Comparison of ENCODE assay signal across 15 cellular contexts in genomic region chr7:43314379-43315158, GRCh38.
DNase-seq lines count a peak whose midpoint lies in the region; ATAC-seq, FAIRE-seq and TF ChIP-seq lines count a peak whose summit lies in the region.
"Had no signal": no experiment of that assay in that cellular context is flagged by ENCODE, and none has a peak within 500 bp of the region (broad histone marks: within the 10 kb centered on the region; RNA-seq: fewer than 3 reads in every experiment).

No MANE protein-coding gene starts in this region.

- H3K4me3 ChIP-seq in mammary epithelial cell (replicated peaks in 1 of 3; ENCODE audit: insufficient read depth in 1 of 3, low read depth in 2 of 3, low read length in 3 of 3): no peak overlapping the region
- H3K4me3 ChIP-seq in breast epithelium: no peak overlapping the region
- H3K4me3 ChIP-seq: HAP-1, stomach had no signal

- no peaks in the 10 kb centered on the region for H3K36me3 Mint-ChIP-seq in activated T-helper 17 cell treated with anti-CD3 and anti-CD28 coated beads, Interleukin-2, amount 50 U/mL, for 72 hours (ENCODE audit: low read depth)
- no peaks in the 10 kb centered on the region for H3K36me3 Mint-ChIP-seq in stimulated activated effector memory CD8-positive, alpha-beta T cell treated with anti-CD3 and anti-CD28 coated beads, Interleukin-12 subunit alpha, Interleukin-12 subunit beta, amount 100 ng/mL, for 72 hours

- no peaks in the 10 kb centered on the region for H3K79me2 ChIP-seq in mammary epithelial cell (ENCODE audit: insufficient read depth, low read length)

- no peaks in the 10 kb centered on the region for H3K27me3 ChIP-seq in mammary epithelial cell (ENCODE audit: insufficient read depth, low read length)
- no peaks in the 10 kb centered on the region for H3K27me3 ChIP-seq in breast epithelium
- H3K27me3 ChIP-seq: stomach had no signal

- dilution Hi-C loops in mammary epithelial cell (cut with HindIII; ENCODE audit: low sequenced_read_pairs): no loop called here

- peaks cover 8% of the 10 kb centered on the region for H3K27me3 Mint-ChIP-seq in activated T-helper 17 cell treated with anti-CD3 and anti-CD28 coated beads, Interleukin-2, amount 50 U/mL, for 72 hours

- intact Hi-C loops in mammary epithelial cell (cut with micrococcal nuclease) (loop anchor here (1.0 to 2.0 kb wide), 2 partner anchors 126 to 140 kb away; no protein-coding TSS in a partner anchor), breast epithelium (cut with DNase I; ENCODE audit: low total_unique reads) (loop anchor here (10.0 kb wide), 1 partner anchor 950 kb away; no protein-coding TSS in a partner anchor), Right ventricle myocardium inferior (cut with DNase I) (no loop called here)

- TF ChIP-seq POLR2A in breast epithelium (IDR thresholded peaks at IDR 0.05): no peak

- no peaks in the 10 kb centered on the region for H3K4me1 ChIP-seq in mammary epithelial cell (ENCODE audit: insufficient read depth, low read length)
- H3K4me1 ChIP-seq in breast epithelium: no peaks in the 10 kb centered on the region
- H3K4me1 ChIP-seq: HAP-1, stomach had no signal

- H3K36me3 ChIP-seq in mammary epithelial cell (ENCODE audit: insufficient read depth, low read length): no peaks in the 10 kb centered on the region
- no peaks in the 10 kb centered on the region for H3K36me3 ChIP-seq in breast epithelium
- H3K36me3 ChIP-seq: HAP-1, stomach had no signal

- no peak overlapping the region for H3K27ac ChIP-seq in mammary epithelial cell (ENCODE audit: insufficient read depth, low read depth, low read length)
- H3K27ac ChIP-seq in breast epithelium: no peak overlapping the region
- H3K27ac ChIP-seq: stomach had no signal

- H3K9me3 ChIP-seq in mammary epithelial cell (replicated peaks; ENCODE audit: insufficient read depth, low read length) (no peaks in the 10 kb centered on the region), breast epithelium (no peaks in the 10 kb centered on the region)
- H3K9me3 ChIP-seq: HAP-1, stomach had no signal

- H3K9me3 Mint-ChIP-seq in activated T-helper 17 cell treated with anti-CD3 and anti-CD28 coated beads, Interleukin-2, amount 50 U/mL, for 72 hours: no peaks in the 10 kb centered on the region
- H3K9me3 Mint-ChIP-seq in stimulated activated effector memory CD8-positive, alpha-beta T cell treated with anti-CD3 and anti-CD28 coated beads, Interleukin-12 subunit alpha, Interleukin-12 subunit beta, amount 100 ng/mL, for 72 hours: no peaks in the 10 kb centered on the region

- FAIRE-seq in RCC 7860 (lab: Jason Lieb, UNC): no peak
- FAIRE-seq: endothelial cell of umbilical vein had no signal

- peak overlapping the region; percentile 75 for H3K27ac Mint-ChIP-seq in activated T-helper 17 cell treated with anti-CD3 and anti-CD28 coated beads, Interleukin-2, amount 50 U/mL, for 72 hours
- no peak overlapping the region for H3K27ac Mint-ChIP-seq in stimulated activated effector memory CD8-positive, alpha-beta T cell treated with anti-CD3 and anti-CD28 coated beads, Interleukin-12 subunit alpha, Interleukin-12 subunit beta, amount 100 ng/mL, for 72 hours
- H3K27ac Mint-ChIP-seq: B cell had no signal

- peak; percentile 59 for ATAC-seq in HG02610 (IDR thresholded peaks at IDR 0.05; ENCODE audit: unreplicated experiment)
- ATAC-seq in activated T-helper 17 cell treated with anti-CD3 and anti-CD28 coated beads, Interleukin-2, amount 50 U/mL, for 72 hours (replicated peaks): peak; percentile 85
- ATAC-seq in stimulated activated effector memory CD8-positive, alpha-beta T cell treated with anti-CD3 and anti-CD28 coated beads, Interleukin-12 subunit alpha, Interleukin-12 subunit beta, amount 100 ng/mL, for 72 hours: peak; percentile 83
- no peak for ATAC-seq in Right ventricle myocardium inferior

- CTCF ChIA-PET in mammary epithelial cell (lab: Charles Lee; ENCODE audit: low non-redundant PET): interaction anchor here (0.6 kb wide), 1 partner anchor 268 kb away, joined by 5 read pairs; the partner anchor contains the start of gene STK17A

- 78% methylated on average over 7 of the region's 7 CpGs for WGBS in mammary epithelial cell (ENCODE audit: low coverage, missing lambda C conversion rate)

- no peak overlapping the region for H2AFZ ChIP-seq in mammary epithelial cell (ENCODE audit: low read depth, low read length)

- H3K4me3 Mint-ChIP-seq in activated T-helper 17 cell treated with anti-CD3 and anti-CD28 coated beads, Interleukin-2, amount 50 U/mL, for 72 hours: peak overlapping the region; percentile 57
- H3K4me3 Mint-ChIP-seq in stimulated activated effector memory CD8-positive, alpha-beta T cell treated with anti-CD3 and anti-CD28 coated beads, Interleukin-12 subunit alpha, Interleukin-12 subunit beta, amount 100 ng/mL, for 72 hours: peak overlapping the region; percentile 18
- H3K4me3 Mint-ChIP-seq: B cell had no signal

- TF ChIP-seq CTCF in mammary epithelial cell (conservative IDR thresholded peaks at IDR 0.05 in 1 of 2, IDR thresholded peaks at IDR 0.05 in 1 of 2; ENCODE audit: extremely low read depth in 1 of 2, insufficient read depth in 1 of 2, low read depth in 1 of 2, low read length in 2 of 2): peak; percentile 2 to 40
- TF ChIP-seq CTCF in breast epithelium (IDR thresholded peaks at IDR 0.05): no peak

- H3K9ac ChIP-seq in mammary epithelial cell (ENCODE audit: insufficient read depth, low read length): no peak overlapping the region

- no peak overlapping the region for H3K4me2 ChIP-seq in mammary epithelial cell (ENCODE audit: insufficient read depth, low read depth, low read length)

- DNase-seq in mammary epithelial cell: no peak
- no peak for DNase-seq in breast epithelium (ENCODE audit: low spot score in 2 of 2)
- peak in 1 of 2 donors; percentile 64 for DNase-seq in stimulated activated effector memory CD8-positive, alpha-beta T cell treated with anti-CD3 and anti-CD28 coated beads, Interleukin-12 subunit alpha, Interleukin-12 subunit beta, amount 100 ng/mL, for 72 hours (ENCODE audit: low spot score in 2 of 2)
- DNase-seq in RCC 7860 (ENCODE audit: low spot score): no peak
- DNase-seq in ACHN: no peak
- DNase-seq in Right ventricle myocardium inferior (ENCODE audit: missing footprints): no peak
- DNase-seq: central memory CD4-positive, alpha-beta T cell; DMS79 treated with DMSO at 0.1 percent for 48 hours; NCI-H1048; stomach had no signal

- no peaks in the 10 kb centered on the region for H4K20me1 ChIP-seq in mammary epithelial cell (ENCODE audit: insufficient read depth, low read length)

- no TSS peak for BruUV-seq in mammary epithelial cell (replicated peaks; lab: Mats Ljungman, UMichigan)

- H3K4me1 Mint-ChIP-seq in activated T-helper 17 cell treated with anti-CD3 and anti-CD28 coated beads, Interleukin-2, amount 50 U/mL, for 72 hours: peaks cover 15% of the 10 kb centered on the region
- H3K4me1 Mint-ChIP-seq in stimulated activated effector memory CD8-positive, alpha-beta T cell treated with anti-CD3 and anti-CD28 coated beads, Interleukin-12 subunit alpha, Interleukin-12 subunit beta, amount 100 ng/mL, for 72 hours: peaks cover 16% of the 10 kb centered on the region

- in situ Hi-C loops in mammary epithelial cell (cut with MboI; ENCODE audit: low sequenced_read_pairs in 2 of 2): no loop called here
- in situ Hi-C loops in ACHN (cut with HindIII; ENCODE audit: low pct_ligation_motif_present, low pct_unique_long_range_greater_than_20kb, low sequenced_read_pairs): no loop called here

Comparison
In these comparisons a context has a peak if more than half of its experiments do, and no peak if none do; other contexts are left out.
1. CTCF ChIP-seq: peak in mammary epithelial cell (2 of 2); none in breast epithelium (0 of 3).